ENCODE assay signal across 2 cellular contexts in genomic region chr17:70116919-70117318, GRCh38.
TF ChIP-seq lines count a peak whose summit lies in the region.

No MANE protein-coding gene starts in this region.

TF ChIP-seq in HEK293, 187 proteins besides CTCF, POLR2A, EP300 and RAD21:
- TF ChIP-seq ZNF146 (tag by site-specific recombination; IDR thresholded peaks at IDR 0.05) (peak; percentile 89), TSHZ1 (tag by site-specific recombination; IDR thresholded peaks at IDR 0.05; ENCODE audit: borderline replicate concordance) (no peak)

TF ChIP-seq in K562, 482 proteins besides CTCF, POLR2A, EP300 and RAD21:
- peak; percentile 86 for TF ChIP-seq ZNF146 (CRISPR knock-in tag; IDR thresholded peaks at IDR 0.05; ENCODE audit: unreplicated experiment)
- TF ChIP-seq, protein P1, sequence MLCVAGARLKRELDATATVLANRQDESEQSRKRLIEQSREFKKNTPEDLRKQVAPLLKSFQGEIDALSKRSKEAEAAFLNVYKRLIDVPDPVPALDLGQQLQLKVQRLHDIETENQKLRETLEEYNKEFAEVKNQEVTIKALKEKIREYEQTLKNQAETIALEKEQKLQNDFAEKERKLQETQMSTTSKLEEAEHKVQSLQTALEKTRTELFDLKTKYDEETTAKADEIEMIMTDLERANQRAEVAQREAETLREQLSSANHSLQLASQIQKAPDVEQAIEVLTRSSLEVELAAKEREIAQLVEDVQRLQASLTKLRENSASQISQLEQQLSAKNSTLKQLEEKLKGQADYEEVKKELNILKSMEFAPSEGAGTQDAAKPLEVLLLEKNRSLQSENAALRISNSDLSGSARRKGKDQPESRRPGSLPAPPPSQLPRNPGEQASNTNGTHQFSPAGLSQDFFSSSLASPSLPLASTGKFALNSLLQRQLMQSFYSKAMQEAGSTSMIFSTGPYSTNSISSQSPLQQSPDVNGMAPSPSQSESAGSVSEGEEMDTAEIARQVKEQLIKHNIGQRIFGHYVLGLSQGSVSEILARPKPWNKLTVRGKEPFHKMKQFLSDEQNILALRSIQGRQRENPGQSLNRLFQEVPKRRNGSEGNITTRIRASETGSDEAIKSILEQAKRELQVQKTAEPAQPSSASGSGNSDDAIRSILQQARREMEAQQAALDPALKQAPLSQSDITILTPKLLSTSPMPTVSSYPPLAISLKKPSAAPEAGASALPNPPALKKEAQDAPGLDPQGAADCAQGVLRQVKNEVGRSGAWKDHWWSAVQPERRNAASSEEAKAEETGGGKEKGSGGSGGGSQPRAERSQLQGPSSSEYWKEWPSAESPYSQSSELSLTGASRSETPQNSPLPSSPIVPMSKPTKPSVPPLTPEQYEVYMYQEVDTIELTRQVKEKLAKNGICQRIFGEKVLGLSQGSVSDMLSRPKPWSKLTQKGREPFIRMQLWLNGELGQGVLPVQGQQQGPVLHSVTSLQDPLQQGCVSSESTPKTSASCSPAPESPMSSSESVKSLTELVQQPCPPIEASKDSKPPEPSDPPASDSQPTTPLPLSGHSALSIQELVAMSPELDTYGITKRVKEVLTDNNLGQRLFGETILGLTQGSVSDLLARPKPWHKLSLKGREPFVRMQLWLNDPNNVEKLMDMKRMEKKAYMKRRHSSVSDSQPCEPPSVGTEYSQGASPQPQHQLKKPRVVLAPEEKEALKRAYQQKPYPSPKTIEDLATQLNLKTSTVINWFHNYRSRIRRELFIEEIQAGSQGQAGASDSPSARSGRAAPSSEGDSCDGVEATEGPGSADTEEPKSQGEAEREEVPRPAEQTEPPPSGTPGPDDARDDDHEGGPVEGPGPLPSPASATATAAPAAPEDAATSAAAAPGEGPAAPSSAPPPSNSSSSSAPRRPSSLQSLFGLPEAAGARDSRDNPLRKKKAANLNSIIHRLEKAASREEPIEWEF (CRISPR knock-in tag; IDR thresholded peaks at IDR 0.05), result no peak
